ENCODE assay signal across 1 cellular context in the genomic region with DNA sequence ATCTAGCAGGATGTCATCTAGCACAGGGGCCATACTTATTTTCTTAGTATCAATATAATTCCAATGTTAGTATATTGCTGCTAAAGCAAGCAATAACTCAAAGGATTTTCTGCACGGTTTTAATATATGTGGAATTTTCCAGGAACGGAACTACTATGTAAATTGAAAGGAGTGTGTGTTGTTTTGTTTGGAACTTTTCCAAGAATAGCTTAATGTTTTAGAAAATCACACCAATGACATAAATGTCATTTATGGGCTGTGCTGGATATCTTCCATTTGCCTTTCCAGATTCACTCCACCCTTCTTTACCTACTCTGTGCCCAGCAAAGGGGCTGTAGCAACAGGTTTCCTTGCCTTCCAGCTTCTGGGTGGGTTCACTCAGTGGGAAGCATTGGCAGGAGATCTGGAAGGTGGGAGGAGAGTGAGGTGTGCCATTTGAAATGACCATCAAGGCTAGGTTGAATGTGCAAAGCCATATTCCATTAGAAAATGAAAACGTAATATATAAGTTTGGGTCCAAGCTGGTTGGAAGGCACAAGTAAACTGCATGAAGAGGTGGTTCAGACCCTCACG.
TF ChIP-seq lines count a peak whose summit lies in the region.

No MANE protein-coding gene starts in this region.

TF ChIP-seq in HepG2, 621 proteins besides CTCF, POLR2A, EP300 and RAD21 (continued from another document):
- TF ChIP-seq, protein P1, sequence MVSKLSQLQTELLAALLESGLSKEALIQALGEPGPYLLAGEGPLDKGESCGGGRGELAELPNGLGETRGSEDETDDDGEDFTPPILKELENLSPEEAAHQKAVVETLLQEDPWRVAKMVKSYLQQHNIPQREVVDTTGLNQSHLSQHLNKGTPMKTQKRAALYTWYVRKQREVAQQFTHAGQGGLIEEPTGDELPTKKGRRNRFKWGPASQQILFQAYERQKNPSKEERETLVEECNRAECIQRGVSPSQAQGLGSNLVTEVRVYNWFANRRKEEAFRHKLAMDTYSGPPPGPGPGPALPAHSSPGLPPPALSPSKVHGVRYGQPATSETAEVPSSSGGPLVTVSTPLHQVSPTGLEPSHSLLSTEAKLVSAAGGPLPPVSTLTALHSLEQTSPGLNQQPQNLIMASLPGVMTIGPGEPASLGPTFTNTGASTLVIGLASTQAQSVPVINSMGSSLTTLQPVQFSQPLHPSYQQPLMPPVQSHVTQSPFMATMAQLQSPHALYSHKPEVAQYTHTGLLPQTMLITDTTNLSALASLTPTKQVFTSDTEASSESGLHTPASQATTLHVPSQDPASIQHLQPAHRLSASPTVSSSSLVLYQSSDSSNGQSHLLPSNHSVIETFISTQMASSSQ (IDR thresholded peaks at IDR 0.05; ENCODE audit: low read depth) = no peak
- TF ChIP-seq, protein P1 (CRISPR knock-in tag; IDR thresholded peaks at IDR 0.05; ENCODE audit: borderline replicate concordance) = no peak
- no peak for TF ChIP-seq DNMT3B (CRISPR knock-in tag; conservative IDR thresholded peaks at IDR 0.05)
- no peak for TF ChIP-seq PTBP1 (IDR thresholded peaks at IDR 0.05; ENCODE audit: low read depth, low read length, poor library complexity, severe bottlenecking)
- TF ChIP-seq, protein P2, sequence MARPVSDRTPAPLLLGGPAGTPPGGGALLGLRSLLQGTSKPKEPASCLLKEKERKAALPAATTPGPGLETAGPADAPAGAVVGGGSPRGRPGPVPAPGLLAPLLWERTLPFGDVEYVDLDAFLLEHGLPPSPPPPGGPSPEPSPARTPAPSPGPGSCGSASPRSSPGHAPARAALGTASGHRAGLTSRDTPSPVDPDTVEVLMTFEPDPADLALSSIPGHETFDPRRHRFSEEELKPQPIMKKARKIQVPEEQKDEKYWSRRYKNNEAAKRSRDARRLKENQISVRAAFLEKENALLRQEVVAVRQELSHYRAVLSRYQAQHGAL (CRISPR knock-in tag; IDR thresholded peaks at IDR 0.05; ENCODE audit: not compliant biosample characterization) = no peak
- no peak for TF ChIP-seq HOXA7 (CRISPR knock-in tag; IDR thresholded peaks at IDR 0.05)
- no peak for TF ChIP-seq ZNF558 (CRISPR knock-in tag; IDR thresholded peaks at IDR 0.05; ENCODE audit: borderline replicate concordance)
- TF ChIP-seq ZNF343 (CRISPR knock-in tag; IDR thresholded peaks at IDR 0.05) = no peak
